Comparison of ENCODE assay signal across 8 cellular contexts in the genomic region with DNA sequence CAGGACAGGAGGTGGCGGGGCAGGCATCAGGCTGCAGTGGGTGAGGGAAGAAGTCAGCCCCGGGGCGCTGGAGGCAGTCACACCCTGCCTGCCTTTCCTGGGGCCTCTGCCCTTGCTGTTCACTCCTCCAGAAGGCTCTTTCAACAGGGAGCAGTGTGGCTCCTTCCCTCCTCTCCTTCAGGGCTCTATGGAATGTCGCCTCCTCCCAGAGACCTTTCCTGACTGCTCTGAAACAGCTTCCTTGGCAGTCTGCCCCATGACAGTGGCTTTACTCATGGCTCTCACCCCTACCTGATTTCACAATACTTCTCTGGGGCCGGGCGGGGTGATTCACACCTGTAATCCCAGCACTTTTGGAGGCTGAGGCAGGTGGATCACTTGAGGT. TPM values are rescaled to one million over a fixed set of nuclear protein-coding genes. Genes with fewer than 3 reads are reported as not detected.
DNase-seq lines count a peak whose midpoint lies in the region; ATAC-seq and TF ChIP-seq lines count a peak whose summit lies in the region.

No MANE protein-coding gene starts in this region.

- no peak overlapping the region for H3K4me3 ChIP-seq in GM23248
- no peak overlapping the region for H3K4me3 ChIP-seq in SK-N-SH (ENCODE audit: low read depth in 2 of 2, low read length in 1 of 2)

- H3K4me1 Mint-ChIP-seq in dendritic cell treated with granulocyte-macrophage colony-stimulating factor and Interleukin-4, amounts not matched to agents 40 ng/mL and 50 ng/mL, for 4 days (ENCODE audit: low read depth): peaks cover 90% of the 10 kb centered on the region

- H2AFZ ChIP-seq in GM23248: no peak overlapping the region
- H2AFZ ChIP-seq in SK-N-SH (ENCODE audit: low read depth): no peak overlapping the region

- H3K9me2 ChIP-seq in GM23248 (ENCODE audit: insufficient read depth) (no peaks in the 10 kb centered on the region), SK-N-SH (no peaks in the 10 kb centered on the region)

- CTCF ChIA-PET in SK-N-SH (lab: Yijun Ruan, JAX): interaction anchor here (1.5 to 25.7 kb wide), 5 partner anchors 8 to 23 kb away, joined by 4 to 675 read pairs (median 8); partner anchors contain the start of genes RHOF and SETD1B

- H3K9ac ChIP-seq in GM23248 (no peak overlapping the region), SK-N-SH (no peak overlapping the region)

- no peak overlapping the region for H3K4me3 Mint-ChIP-seq in dendritic cell treated with granulocyte-macrophage colony-stimulating factor and Interleukin-4, amounts not matched to agents 40 ng/mL and 50 ng/mL, for 4 days

- H4K20me1 ChIP-seq in GM23248 (ENCODE audit: insufficient read depth): no peaks in the 10 kb centered on the region
- H4K20me1 ChIP-seq in SK-N-SH (ENCODE audit: insufficient read depth): no peaks in the 10 kb centered on the region; the same call in 1 of the 2 replicates

- TF ChIP-seq CTCF in SK-N-SH (IDR thresholded peaks at IDR 0.05): no peak
- no peak for TF ChIP-seq CTCF in omental fat pad (IDR thresholded peaks at IDR 0.05)

- H3K9me3 Mint-ChIP-seq in dendritic cell treated with granulocyte-macrophage colony-stimulating factor and Interleukin-4, amounts not matched to agents 40 ng/mL and 50 ng/mL, for 4 days: no peaks in the 10 kb centered on the region

- H3K27me3 ChIP-seq in GM23248 (replicated peaks; ENCODE audit: insufficient read depth) (no peaks in the 10 kb centered on the region), SK-N-SH (ENCODE audit: insufficient read depth) (no peaks in the 10 kb centered on the region)

- POLR2A ChIA-PET in SK-N-SH (lab: Yijun Ruan, JAX): no interaction called here

- H3F3A ChIP-seq in GM23248 (ENCODE audit: insufficient read depth): peaks cover 32% of the 10 kb centered on the region
- peaks cover 22% of the 10 kb centered on the region for H3F3A ChIP-seq in SK-N-SH (replicated peaks; ENCODE audit: insufficient read depth)

- no peak for TF ChIP-seq RAD21 in SK-N-SH (IDR thresholded peaks at IDR 0.05; ENCODE audit: low read length)

- H3K79me2 ChIP-seq in GM23248 (ENCODE audit: insufficient read depth) (no peaks in the 10 kb centered on the region), SK-N-SH (ENCODE audit: insufficient read depth) (no peaks in the 10 kb centered on the region; the same call in 1 of the 2 replicates)

- peaks cover 30% of the 10 kb centered on the region for H3K4me1 ChIP-seq in GM23248 (ENCODE audit: insufficient read depth)
- H3K4me1 ChIP-seq in SK-N-SH (ENCODE audit: control insufficient read depth in 1 of 2, insufficient read depth in 2 of 2, low read depth in 1 of 2, low read length in 1 of 2): peaks cover 0 to 13% of the 10 kb centered on the region in 2 experiments; a peak in 2 of 4 replicates

- peak overlapping the region; percentile 100 for H3K27ac Mint-ChIP-seq in dendritic cell treated with granulocyte-macrophage colony-stimulating factor and Interleukin-4, amounts not matched to agents 40 ng/mL and 50 ng/mL, for 4 days

- in situ Hi-C loops in GM23248 (cut with MboI): no loop called here

- H3K27ac ChIP-seq in GM23248 (peak overlapping the region; percentile 53), SK-N-SH (ENCODE audit: low read depth in 2 of 2, low read length in 1 of 2) (peak overlapping the region in 1 of 2 experiments; percentile 45; a peak in 2 of 4 replicates)

- ATAC-seq in omental fat pad (ENCODE audit: low FRiP score) (peak; percentile 48), HG03439 (IDR thresholded peaks at IDR 0.05; ENCODE audit: unreplicated experiment) (no peak), GM19328 (IDR thresholded peaks at IDR 0.05; ENCODE audit: unreplicated experiment) (no peak)

- peaks cover 38% of the 10 kb centered on the region for H3K36me3 Mint-ChIP-seq in dendritic cell treated with granulocyte-macrophage colony-stimulating factor and Interleukin-4, amounts not matched to agents 40 ng/mL and 50 ng/mL, for 4 days (ENCODE audit: low read depth)

- H3K4me2 ChIP-seq in GM23248 (ENCODE audit: unreplicated experiment) (no peak overlapping the region), SK-N-SH (no peak overlapping the region)

- H3K36me3 ChIP-seq in GM23248 (ENCODE audit: low read depth) (no peaks in the 10 kb centered on the region), SK-N-SH (replicated peaks in 1 of 2; ENCODE audit: control insufficient read depth in 1 of 2, insufficient read depth in 2 of 2, low read length in 1 of 2) (no peaks in the 10 kb centered on the region)

- no peaks in the 10 kb centered on the region for H3K9me3 ChIP-seq in GM23248 (ENCODE audit: low read depth)
- H3K9me3 ChIP-seq in SK-N-SH: no peaks in the 10 kb centered on the region

- TF ChIP-seq EP300 in SK-N-SH (IDR thresholded peaks at IDR 0.05; ENCODE audit: borderline replicate concordance in 1 of 2, low read depth in 1 of 2, low read length in 1 of 2): peak in 1 of 2 experiments; percentile 38; a peak in 1 of 4 replicates

- intact Hi-C loops in dendritic cell treated with granulocyte-macrophage colony-stimulating factor and Interleukin-4, amounts not matched to agents 40 ng/mL and 50 ng/mL, for 4 days (cut with micrococcal nuclease): no loop called here

- 8 to 15% methylated on average over 6 of the region's 6 CpGs for WGBS in GM23248 (ENCODE audit: low coverage in 1 of 2, low lambda C conversion rate in 2 of 2, missing lambda C conversion rate in 2 of 2), 2 experiments
- WGBS in SK-N-SH (ENCODE audit: low lambda C conversion rate): 39% methylated on average over 5 of the region's 6 CpGs

- no peaks in the 10 kb centered on the region for H3K27me3 Mint-ChIP-seq in dendritic cell treated with granulocyte-macrophage colony-stimulating factor and Interleukin-4, amounts not matched to agents 40 ng/mL and 50 ng/mL, for 4 days

- DNase-seq in GM23248 (peak; percentile 96), SK-N-SH (no peak), omental fat pad (ENCODE audit: low spot score) (no peak), OCI-M2 (lab: John Stamatoyannopoulos, UW; ENCODE audit: unreplicated experiment) (no peak), Kasumi-1 (lab: John Stamatoyannopoulos, UW) (no peak)

TF ChIP-seq in SK-N-SH, 30 proteins besides CTCF, POLR2A, EP300 and RAD21:
- TF ChIP-seq, protein P1, sequence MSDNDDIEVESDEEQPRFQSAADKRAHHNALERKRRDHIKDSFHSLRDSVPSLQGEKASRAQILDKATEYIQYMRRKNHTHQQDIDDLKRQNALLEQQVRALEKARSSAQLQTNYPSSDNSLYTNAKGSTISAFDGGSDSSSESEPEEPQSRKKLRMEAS (IDR thresholded peaks at IDR 0.05; ENCODE audit: low read depth): 0 out of 2 replicates have a peak, but pooled peaks have one; percentile 31
- TF ChIP-seq TCF12 (IDR thresholded peaks at IDR 0.05) (peak; percentile 68), MEF2A (IDR thresholded peaks at IDR 0.05; ENCODE audit: borderline replicate concordance, low read depth) (no peak), JUND (IDR thresholded peaks at IDR 0.05) (peak; percentile 63; the same call in 1 of the 2 replicates), FOSL2 (IDR thresholded peaks at IDR 0.05; ENCODE audit: borderline replicate concordance, low read depth) (peak; percentile 75), RXRA (IDR thresholded peaks at IDR 0.05; ENCODE audit: borderline replicate concordance, low read depth) (peak; percentile 80; the same call in 1 of the 2 replicates), POLR2AphosphoS5 (IDR thresholded peaks at IDR 0.05; ENCODE audit: low read depth, low read length) (0 out of 2 replicates have a peak, but pooled peaks have one; percentile 13), NFIC (IDR thresholded peaks at IDR 0.05; ENCODE audit: borderline replicate concordance) (peak; percentile 84)
- TF ChIP-seq, protein P2, sequence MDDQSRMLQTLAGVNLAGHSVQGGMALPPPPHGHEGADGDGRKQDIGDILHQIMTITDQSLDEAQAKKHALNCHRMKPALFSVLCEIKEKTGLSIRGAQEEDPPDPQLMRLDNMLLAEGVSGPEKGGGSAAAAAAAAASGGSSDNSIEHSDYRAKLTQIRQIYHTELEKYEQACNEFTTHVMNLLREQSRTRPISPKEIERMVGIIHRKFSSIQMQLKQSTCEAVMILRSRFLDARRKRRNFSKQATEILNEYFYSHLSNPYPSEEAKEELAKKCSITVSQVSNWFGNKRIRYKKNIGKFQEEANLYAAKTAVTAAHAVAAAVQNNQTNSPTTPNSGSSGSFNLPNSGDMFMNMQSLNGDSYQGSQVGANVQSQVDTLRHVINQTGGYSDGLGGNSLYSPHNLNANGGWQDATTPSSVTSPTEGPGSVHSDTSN (IDR thresholded peaks at IDR 0.05): 0 out of 2 replicates have a peak, but pooled peaks have one; percentile 11
- TF ChIP-seq, protein P3, sequence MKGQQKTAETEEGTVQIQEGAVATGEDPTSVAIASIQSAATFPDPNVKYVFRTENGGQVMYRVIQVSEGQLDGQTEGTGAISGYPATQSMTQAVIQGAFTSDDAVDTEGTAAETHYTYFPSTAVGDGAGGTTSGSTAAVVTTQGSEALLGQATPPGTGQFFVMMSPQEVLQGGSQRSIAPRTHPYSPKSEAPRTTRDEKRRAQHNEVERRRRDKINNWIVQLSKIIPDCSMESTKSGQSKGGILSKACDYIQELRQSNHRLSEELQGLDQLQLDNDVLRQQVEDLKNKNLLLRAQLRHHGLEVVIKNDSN (IDR thresholded peaks at IDR 0.05; ENCODE audit: borderline replicate concordance, low read depth): no peak

RNA-seq across cellular contexts. Expression of gene RHOF, which starts 7.1 kb away (rescaled TPM):
- 6.7 and 8.2 TPM in 2 replicates for total RNA-seq in GM23248 (2014; rRNA removed; shearing (Covaris generic))
- polyA plus RNA-seq in GM23248 (2016; fragmentation: Nextera tagmentation; extraction: Ambion mirVana): 1.5 and 2.4 TPM in 2 replicates
- 5.0 and 5.3 TPM in 2 replicates for polyA plus RNA-seq in SK-N-SH (2012; rRNA removed)
- 2.3 and 2.8 TPM in 2 replicates for polyA plus RNA-seq in SK-N-SH (2012; cell fraction: cytosol; rRNA removed)
- 19.5 and 20.2 TPM in 2 replicates for polyA plus RNA-seq in SK-N-SH (2012; cell fraction: nucleus; rRNA removed)
- 10 to 100 TPM in 2 of 4 donors, 1 to 10 TPM in 2; 4.8 to 11.4 (median 9.5) TPM for total RNA-seq in omental fat pad

RNA-seq across cellular contexts. Expression of gene SETD1B, which starts 17.4 kb away (rescaled TPM):
- 2.0 and 2.7 TPM in 2 replicates for total RNA-seq in GM23248 (2014; rRNA removed; shearing (Covaris generic))
- polyA plus RNA-seq in GM23248 (2016; fragmentation: Nextera tagmentation; extraction: Ambion mirVana): 1.7 and 2.0 TPM in 2 replicates
- polyA plus RNA-seq in SK-N-SH (2012; rRNA removed): 1.2 and 2.0 TPM in 2 replicates
- 1.5 and 1.8 TPM in 2 replicates for polyA plus RNA-seq in SK-N-SH (2012; cell fraction: cytosol; rRNA removed)
- polyA plus RNA-seq in SK-N-SH (2012; cell fraction: nucleus; rRNA removed): 8.4 and 11.5 TPM in 2 replicates
- 10 to 100 TPM in 1 of 4 donors, 1 to 10 TPM in 3; 3.7 to 10.4 (median 6.6) TPM for total RNA-seq in omental fat pad
